In genomic region chr7:24201221-24201620, GRCh38 we compare ENCODE assay signal across 23 cellular contexts.
"Had no signal": no experiment of that assay in that cellular context is flagged by ENCODE, and none has a peak within 500 bp of the region (broad histone marks: within the 10 kb centered on the region; RNA-seq: fewer than 3 reads in every experiment).

No MANE protein-coding gene starts in this region.

- H3K9ac ChIP-seq: parathyroid adenoma had no signal

- DNase-seq: effector memory CD8-positive, alpha-beta T cell; foreskin fibroblast; glutamatergic neuron; islet precursor cell; mammary epithelial cell; midbrain; spleen; stimulated activated CD4-positive, alpha-beta T cell treated with anti-CD3 and anti-CD28 coated beads, Interleukin-15, amount 100 ng/mL, for 24 hours; stimulated activated CD4-positive, alpha-beta T cell treated with anti-CD3 and anti-CD28 coated beads, Interleukin-1b, Interleukin-23, amount 100 ng/mL, for 48 hours; stimulated activated CD4-positive, alpha-beta T cell treated with anti-CD3 and anti-CD28 coated beads, Interleukin-4, amount 100 ng/mL, for 24 hours; tibial artery; upper lobe of right lung had no signal

- H3K4me1 Mint-ChIP-seq: stimulated activated memory B cell treated with anti-CD40 and anti-IgM and Interleukin-4, amounts not matched to agents 10 μg/mL and 1 μg/mL and 100 μg/mL, for 72 hours had no signal

- H3K27me3 ChIP-seq: gastroesophageal sphincter, spleen, tibial artery, upper lobe of right lung had no signal

- H3K27me3 Mint-ChIP-seq: dendritic cell treated with granulocyte-macrophage colony-stimulating factor and Interleukin-4, amounts not matched to agents 40 ng/mL and 50 ng/mL, for 4 days had no signal

- ATAC-seq: effector memory CD8-positive, alpha-beta T cell; gastroesophageal sphincter; left lobe of liver; natural killer cell treated with Interleukin-12 subunit alpha and Interleukin-12 subunit beta and Interleukin-15 and Interleukin-18, amount 100 ng/mL, for 72 hours; sciatic nerve; stimulated activated memory B cell treated with anti-CD40 and anti-IgM and Interleukin-4, amounts not matched to agents 10 μg/mL and 1 μg/mL and 100 μg/mL, for 72 hours; upper lobe of right lung had no signal

- H3K36me3 ChIP-seq: esophagus muscularis mucosa, gastroesophageal sphincter, prostate gland, spleen, tibial artery, upper lobe of right lung had no signal

- H3K4me3 Mint-ChIP-seq: dendritic cell treated with granulocyte-macrophage colony-stimulating factor and Interleukin-4, amounts not matched to agents 40 ng/mL and 50 ng/mL, for 4 days; effector memory CD8-positive, alpha-beta T cell; natural killer cell treated with Interleukin-12 subunit alpha and Interleukin-12 subunit beta and Interleukin-15 and Interleukin-18, amount 100 ng/mL, for 72 hours; stimulated activated memory B cell treated with anti-CD40 and anti-IgM and Interleukin-4, amounts not matched to agents 10 μg/mL and 1 μg/mL and 100 μg/mL, for 72 hours; stimulated activated naive CD8-positive, alpha-beta T cell treated with anti-CD3 and anti-CD28 coated beads, Interleukin-15, Interleukin-2, amounts not matched to agents 100 ng/mL and 50 ng/mL, for 24 hours had no signal

- H3K27ac ChIP-seq: epithelial cell of prostate, esophagus muscularis mucosa, gastroesophageal sphincter, parathyroid adenoma, prostate gland, spleen, tibial artery, upper lobe of right lung had no signal

- H3K36me3 Mint-ChIP-seq: natural killer cell treated with Interleukin-12 subunit alpha and Interleukin-12 subunit beta and Interleukin-15 and Interleukin-18, amount 100 ng/mL, for 72 hours; stimulated activated memory B cell treated with anti-CD40 and anti-IgM and Interleukin-4, amounts not matched to agents 10 μg/mL and 1 μg/mL and 100 μg/mL, for 72 hours had no signal

- H3K9me3 Mint-ChIP-seq: effector memory CD8-positive, alpha-beta T cell; natural killer cell treated with Interleukin-12 subunit alpha and Interleukin-12 subunit beta and Interleukin-15 and Interleukin-18, amount 100 ng/mL, for 72 hours; stimulated activated memory B cell treated with anti-CD40 and anti-IgM and Interleukin-4, amounts not matched to agents 10 μg/mL and 1 μg/mL and 100 μg/mL, for 72 hours; stimulated activated naive CD8-positive, alpha-beta T cell treated with anti-CD3 and anti-CD28 coated beads, Interleukin-15, Interleukin-2, amounts not matched to agents 100 ng/mL and 50 ng/mL, for 24 hours had no signal

- H3K4me3 ChIP-seq: esophagus muscularis mucosa, gastroesophageal sphincter, prostate gland, spleen, tibial artery, upper lobe of right lung had no signal

- H2AFZ ChIP-seq: parathyroid adenoma had no signal

- H3K4me1 ChIP-seq: esophagus muscularis mucosa, gastroesophageal sphincter, parathyroid adenoma, prostate gland, spleen, tibial artery, upper lobe of right lung had no signal

- H3K27ac Mint-ChIP-seq: dendritic cell treated with granulocyte-macrophage colony-stimulating factor and Interleukin-4, amounts not matched to agents 40 ng/mL and 50 ng/mL, for 4 days; effector memory CD8-positive, alpha-beta T cell; natural killer cell treated with Interleukin-12 subunit alpha and Interleukin-12 subunit beta and Interleukin-15 and Interleukin-18, amount 100 ng/mL, for 72 hours; stimulated activated memory B cell treated with anti-CD40 and anti-IgM and Interleukin-4, amounts not matched to agents 10 μg/mL and 1 μg/mL and 100 μg/mL, for 72 hours; stimulated activated naive CD8-positive, alpha-beta T cell treated with anti-CD3 and anti-CD28 coated beads, Interleukin-15, Interleukin-2, amounts not matched to agents 100 ng/mL and 50 ng/mL, for 24 hours had no signal

- H3K9me3 ChIP-seq: esophagus muscularis mucosa, gastroesophageal sphincter, prostate gland, spleen, tibial artery, upper lobe of right lung had no signal

- H3K79me2 ChIP-seq: parathyroid adenoma had no signal
